Comparison of ENCODE assay signal across 1 cellular context in the genomic region with DNA sequence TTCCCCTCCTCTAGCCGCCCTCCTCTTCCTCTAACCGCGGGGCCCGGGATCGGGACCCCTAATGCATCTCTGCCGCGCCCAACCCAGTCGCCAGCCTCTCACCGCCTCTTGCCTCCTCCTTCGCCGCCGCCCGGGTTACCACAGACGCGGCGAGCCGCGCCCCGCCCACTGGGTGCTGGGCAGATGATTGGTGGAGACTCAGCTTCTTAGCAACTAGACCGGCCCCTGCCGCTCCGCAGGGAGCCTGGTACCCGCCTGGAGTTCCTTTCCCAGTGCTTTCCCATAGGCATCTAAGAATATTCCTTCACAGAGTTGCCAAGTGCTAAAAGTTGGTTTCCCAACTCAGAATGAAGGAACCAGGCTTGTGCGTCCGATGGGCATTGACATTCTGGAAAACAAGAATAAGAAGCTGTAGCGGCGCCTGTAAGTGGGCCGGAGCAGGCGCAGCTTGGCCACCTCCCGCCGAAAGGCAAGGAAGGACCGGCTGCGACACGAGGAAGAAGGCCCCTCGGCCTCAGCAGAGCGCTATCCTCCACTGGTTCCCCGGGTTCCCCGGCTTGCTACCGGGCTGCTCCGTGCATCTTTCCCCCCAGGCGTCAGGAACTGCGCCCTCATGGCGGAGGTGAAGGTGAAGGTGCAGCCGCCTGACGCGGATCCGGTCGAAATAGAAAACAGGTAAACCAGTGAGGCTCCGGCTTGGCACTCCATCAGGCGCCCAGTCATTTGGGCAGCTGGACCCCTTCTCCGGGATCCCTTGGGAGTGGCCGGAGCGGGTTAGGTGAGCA.
TF ChIP-seq lines count a peak whose summit lies in the region.

A gene (minus strand): TSS at position 137 of the 785 bp plus-strand sequence. CDS start 1,672 bp downstream, outside the sequence.
A gene with protein sequence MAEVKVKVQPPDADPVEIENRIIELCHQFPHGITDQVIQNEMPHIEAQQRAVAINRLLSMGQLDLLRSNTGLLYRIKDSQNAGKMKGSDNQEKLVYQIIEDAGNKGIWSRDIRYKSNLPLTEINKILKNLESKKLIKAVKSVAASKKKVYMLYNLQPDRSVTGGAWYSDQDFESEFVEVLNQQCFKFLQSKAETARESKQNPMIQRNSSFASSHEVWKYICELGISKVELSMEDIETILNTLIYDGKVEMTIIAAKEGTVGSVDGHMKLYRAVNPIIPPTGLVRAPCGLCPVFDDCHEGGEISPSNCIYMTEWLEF (plus strand): TSS at position 497 of the 785 bp plus-strand sequence. CDS start 117 bp downstream, at position 614.

TF ChIP-seq in K562, 482 proteins besides CTCF, POLR2A, EP300 and RAD21 (continued from another document and continues in another):
- TF ChIP-seq ZNF551 (CRISPR knock-in tag; IDR thresholded peaks at IDR 0.05) (no peak), PHF20 (IDR thresholded peaks at IDR 0.05; ENCODE audit: partially characterized antibody) (peak; percentile 99), DIDO1 (tag; IDR thresholded peaks at IDR 0.05; ENCODE audit: low read depth) (peak; percentile 99), RBFOX2 (IDR thresholded peaks at IDR 0.05; ENCODE audit: low read depth, low read length) (peak; percentile 84), SNIP1 (IDR thresholded peaks at IDR 0.05; ENCODE audit: low read depth) (no peak), C11orf30 (IDR thresholded peaks at IDR 0.05; ENCODE audit: low read depth) (peak; percentile 100), SP1 (CRISPR knock-in tag; IDR thresholded peaks at IDR 0.05) (peak; percentile 50; the same call in 1 of the 2 replicates), SREBF1 (IDR thresholded peaks at IDR 0.05; ENCODE audit: borderline replicate concordance, low read depth, low read length) (no peak), TEAD1 (CRISPR knock-in tag; IDR thresholded peaks at IDR 0.05) (no peak), CBFB (CRISPR knock-in tag; IDR thresholded peaks at IDR 0.05) (no peak), ARID2 (IDR thresholded peaks at IDR 0.05) (no peak), SMAD2 (IDR thresholded peaks at IDR 0.05; ENCODE audit: low read depth, low read length) (no peak), ZNF184 (CRISPR knock-in tag; IDR thresholded peaks at IDR 0.05) (no peak), ZSCAN32 (CRISPR knock-in tag; IDR thresholded peaks at IDR 0.05) (no peak), NCOA1 (IDR thresholded peaks at IDR 0.05; ENCODE audit: low read depth) (no peak), MCM2 (IDR thresholded peaks at IDR 0.05; ENCODE audit: low read depth) (no peak), ZEB2 (IDR thresholded peaks at IDR 0.05) (no peak), HNRNPH1 (optimal IDR thresholded peaks at IDR 0.05; ENCODE audit: low read depth, low read length) (no peak), LARP7 (IDR thresholded peaks at IDR 0.05) (no peak), HLTF (IDR thresholded peaks at IDR 0.05) (no peak), FOXK2 (conservative IDR thresholded peaks at IDR 0.05 in 1 of 2, IDR thresholded peaks at IDR 0.05 in 1 of 2; ENCODE audit: low read depth in 2 of 2) (no peak), BCOR (IDR thresholded peaks at IDR 0.05) (no peak), ZNF696 (CRISPR knock-in tag; conservative IDR thresholded peaks at IDR 0.05) (no peak), HNRNPUL1 (IDR thresholded peaks at IDR 0.05; ENCODE audit: low read length) (no peak), FIP1L1 (IDR thresholded peaks at IDR 0.05; ENCODE audit: low read depth, low read length, poor library complexity, severe bottlenecking) (no peak), STAG1 (CRISPR knock-in tag; IDR thresholded peaks at IDR 0.05; ENCODE audit: borderline replicate concordance) (no peak), MAFF (IDR thresholded peaks at IDR 0.05; ENCODE audit: low read length) (no peak), MTF1 (CRISPR knock-in tag; IDR thresholded peaks at IDR 0.05; ENCODE audit: borderline replicate concordance) (no peak), ZNF589 (CRISPR knock-in tag; IDR thresholded peaks at IDR 0.05; ENCODE audit: low read depth) (no peak), HDGF (IDR thresholded peaks at IDR 0.05) (no peak), SUPT5H (IDR thresholded peaks at IDR 0.05) (peak; percentile 67)
- TF ChIP-seq, protein P1, sequence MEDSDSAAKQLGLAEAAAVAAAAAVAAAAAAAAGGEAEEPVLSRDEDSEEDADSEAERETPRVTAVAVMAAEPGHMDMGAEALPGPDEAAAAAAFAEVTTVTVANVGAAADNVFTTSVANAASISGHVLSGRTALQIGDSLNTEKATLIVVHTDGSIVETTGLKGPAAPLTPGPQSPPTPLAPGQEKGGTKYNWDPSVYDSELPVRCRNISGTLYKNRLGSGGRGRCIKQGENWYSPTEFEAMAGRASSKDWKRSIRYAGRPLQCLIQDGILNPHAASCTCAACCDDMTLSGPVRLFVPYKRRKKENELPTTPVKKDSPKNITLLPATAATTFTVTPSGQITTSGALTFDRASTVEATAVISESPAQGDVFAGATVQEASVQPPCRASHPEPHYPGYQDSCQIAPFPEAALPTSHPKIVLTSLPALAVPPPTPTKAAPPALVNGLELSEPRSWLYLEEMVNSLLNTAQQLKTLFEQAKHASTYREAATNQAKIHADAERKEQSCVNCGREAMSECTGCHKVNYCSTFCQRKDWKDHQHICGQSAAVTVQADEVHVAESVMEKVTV (CRISPR knock-in tag; IDR thresholded peaks at IDR 0.05), result no peak
- TF ChIP-seq, protein P2, sequence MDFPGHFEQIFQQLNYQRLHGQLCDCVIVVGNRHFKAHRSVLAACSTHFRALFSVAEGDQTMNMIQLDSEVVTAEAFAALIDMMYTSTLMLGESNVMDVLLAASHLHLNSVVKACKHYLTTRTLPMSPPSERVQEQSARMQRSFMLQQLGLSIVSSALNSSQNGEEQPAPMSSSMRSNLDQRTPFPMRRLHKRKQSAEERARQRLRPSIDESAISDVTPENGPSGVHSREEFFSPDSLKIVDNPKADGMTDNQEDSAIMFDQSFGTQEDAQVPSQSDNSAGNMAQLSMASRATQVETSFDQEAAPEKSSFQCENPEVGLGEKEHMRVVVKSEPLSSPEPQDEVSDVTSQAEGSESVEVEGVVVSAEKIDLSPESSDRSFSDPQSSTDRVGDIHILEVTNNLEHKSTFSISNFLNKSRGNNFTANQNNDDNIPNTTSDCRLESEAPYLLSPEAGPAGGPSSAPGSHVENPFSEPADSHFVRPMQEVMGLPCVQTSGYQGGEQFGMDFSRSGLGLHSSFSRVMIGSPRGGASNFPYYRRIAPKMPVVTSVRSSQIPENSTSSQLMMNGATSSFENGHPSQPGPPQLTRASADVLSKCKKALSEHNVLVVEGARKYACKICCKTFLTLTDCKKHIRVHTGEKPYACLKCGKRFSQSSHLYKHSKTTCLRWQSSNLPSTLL (IDR thresholded peaks at IDR 0.05), result no peak
- TF ChIP-seq, protein P3, sequence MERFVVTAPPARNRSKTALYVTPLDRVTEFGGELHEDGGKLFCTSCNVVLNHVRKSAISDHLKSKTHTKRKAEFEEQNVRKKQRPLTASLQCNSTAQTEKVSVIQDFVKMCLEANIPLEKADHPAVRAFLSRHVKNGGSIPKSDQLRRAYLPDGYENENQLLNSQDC (CRISPR knock-in tag; IDR thresholded peaks at IDR 0.05), result no peak
- TF ChIP-seq, protein P4, sequence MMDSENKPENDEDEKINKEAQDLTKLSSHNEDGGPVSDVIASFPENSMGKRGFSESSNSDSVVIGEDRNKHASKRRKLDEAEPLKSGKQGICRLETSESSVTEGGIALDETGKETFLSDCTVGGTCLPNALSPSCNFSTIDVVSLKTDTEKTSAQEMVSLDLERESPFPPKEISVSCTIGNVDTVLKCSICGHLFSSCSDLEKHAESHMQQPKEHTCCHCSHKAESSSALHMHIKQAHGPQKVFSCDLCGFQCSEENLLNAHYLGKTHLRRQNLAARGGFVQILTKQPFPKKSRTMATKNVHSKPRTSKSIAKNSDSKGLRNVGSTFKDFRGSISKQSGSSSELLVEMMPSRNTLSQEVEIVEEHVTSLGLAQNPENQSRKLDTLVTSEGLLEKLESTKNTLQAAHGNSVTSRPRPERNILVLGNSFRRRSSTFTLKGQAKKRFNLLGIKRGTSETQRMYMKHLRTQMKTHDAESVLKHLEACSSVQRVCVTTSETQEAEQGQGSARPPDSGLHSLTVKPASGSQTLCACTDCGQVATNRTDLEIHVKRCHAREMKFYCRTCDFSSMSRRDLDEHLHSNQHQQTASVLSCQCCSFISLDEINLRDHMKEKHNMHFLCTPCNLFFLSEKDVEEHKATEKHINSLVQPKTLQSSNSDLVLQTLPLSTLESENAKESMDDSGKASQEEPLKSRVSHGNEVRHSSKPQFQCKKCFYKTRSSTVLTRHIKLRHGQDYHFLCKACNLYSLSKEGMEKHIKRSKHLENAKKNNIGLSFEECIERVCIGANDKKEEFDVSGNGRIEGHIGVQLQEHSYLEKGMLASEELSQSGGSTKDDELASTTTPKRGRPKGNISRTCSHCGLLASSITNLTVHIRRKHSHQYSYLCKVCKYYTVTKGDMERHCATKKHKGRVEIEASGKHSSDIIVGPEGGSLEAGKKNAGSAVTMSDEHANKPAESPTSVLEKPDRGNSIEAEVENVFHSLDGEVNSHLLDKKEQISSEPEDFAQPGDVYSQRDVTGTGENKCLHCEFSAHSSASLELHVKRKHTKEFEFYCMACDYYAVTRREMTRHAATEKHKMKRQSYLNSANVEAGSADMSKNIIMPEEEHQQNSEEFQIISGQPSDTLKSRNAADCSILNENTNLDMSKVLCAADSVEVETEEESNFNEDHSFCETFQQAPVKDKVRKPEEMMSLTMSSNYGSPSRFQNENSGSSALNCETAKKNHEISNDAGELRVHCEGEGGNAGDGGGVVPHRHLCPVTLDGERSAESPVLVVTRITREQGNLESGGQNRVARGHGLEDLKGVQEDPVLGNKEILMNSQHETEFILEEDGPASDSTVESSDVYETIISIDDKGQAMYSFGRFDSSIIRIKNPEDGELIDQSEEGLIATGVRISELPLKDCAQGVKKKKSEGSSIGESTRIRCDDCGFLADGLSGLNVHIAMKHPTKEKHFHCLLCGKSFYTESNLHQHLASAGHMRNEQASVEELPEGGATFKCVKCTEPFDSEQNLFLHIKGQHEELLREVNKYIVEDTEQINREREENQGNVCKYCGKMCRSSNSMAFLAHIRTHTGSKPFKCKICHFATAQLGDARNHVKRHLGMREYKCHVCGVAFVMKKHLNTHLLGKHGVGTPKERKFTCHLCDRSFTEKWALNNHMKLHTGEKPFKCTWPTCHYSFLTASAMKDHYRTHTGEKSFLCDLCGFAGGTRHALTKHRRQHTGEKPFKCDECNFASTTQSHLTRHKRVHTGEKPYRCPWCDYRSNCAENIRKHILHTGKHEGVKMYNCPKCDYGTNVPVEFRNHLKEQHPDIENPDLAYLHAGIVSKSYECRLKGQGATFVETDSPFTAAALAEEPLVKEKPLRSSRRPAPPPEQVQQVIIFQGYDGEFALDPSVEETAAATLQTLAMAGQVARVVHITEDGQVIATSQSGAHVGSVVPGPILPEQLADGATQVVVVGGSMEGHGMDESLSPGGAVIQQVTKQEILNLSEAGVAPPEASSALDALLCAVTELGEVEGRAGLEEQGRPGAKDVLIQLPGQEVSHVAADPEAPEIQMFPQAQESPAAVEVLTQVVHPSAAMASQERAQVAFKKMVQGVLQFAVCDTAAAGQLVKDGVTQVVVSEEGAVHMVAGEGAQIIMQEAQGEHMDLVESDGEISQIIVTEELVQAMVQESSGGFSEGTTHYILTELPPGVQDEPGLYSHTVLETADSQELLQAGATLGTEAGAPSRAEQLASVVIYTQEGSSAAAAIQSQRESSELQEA (IDR thresholded peaks at IDR 0.05; ENCODE audit: low read depth), result no peak
- TF ChIP-seq, protein P5, sequence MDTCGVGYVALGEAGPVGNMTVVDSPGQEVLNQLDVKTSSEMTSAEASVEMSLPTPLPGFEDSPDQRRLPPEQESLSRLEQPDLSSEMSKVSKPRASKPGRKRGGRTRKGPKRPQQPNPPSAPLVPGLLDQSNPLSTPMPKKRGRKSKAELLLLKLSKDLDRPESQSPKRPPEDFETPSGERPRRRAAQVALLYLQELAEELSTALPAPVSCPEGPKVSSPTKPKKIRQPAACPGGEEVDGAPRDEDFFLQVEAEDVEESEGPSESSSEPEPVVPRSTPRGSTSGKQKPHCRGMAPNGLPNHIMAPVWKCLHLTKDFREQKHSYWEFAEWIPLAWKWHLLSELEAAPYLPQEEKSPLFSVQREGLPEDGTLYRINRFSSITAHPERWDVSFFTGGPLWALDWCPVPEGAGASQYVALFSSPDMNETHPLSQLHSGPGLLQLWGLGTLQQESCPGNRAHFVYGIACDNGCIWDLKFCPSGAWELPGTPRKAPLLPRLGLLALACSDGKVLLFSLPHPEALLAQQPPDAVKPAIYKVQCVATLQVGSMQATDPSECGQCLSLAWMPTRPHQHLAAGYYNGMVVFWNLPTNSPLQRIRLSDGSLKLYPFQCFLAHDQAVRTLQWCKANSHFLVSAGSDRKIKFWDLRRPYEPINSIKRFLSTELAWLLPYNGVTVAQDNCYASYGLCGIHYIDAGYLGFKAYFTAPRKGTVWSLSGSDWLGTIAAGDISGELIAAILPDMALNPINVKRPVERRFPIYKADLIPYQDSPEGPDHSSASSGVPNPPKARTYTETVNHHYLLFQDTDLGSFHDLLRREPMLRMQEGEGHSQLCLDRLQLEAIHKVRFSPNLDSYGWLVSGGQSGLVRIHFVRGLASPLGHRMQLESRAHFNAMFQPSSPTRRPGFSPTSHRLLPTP (IDR thresholded peaks at IDR 0.05; ENCODE audit: borderline replicate concordance, extremely low read depth, insufficient read length), result no peak
- TF ChIP-seq, protein P6, sequence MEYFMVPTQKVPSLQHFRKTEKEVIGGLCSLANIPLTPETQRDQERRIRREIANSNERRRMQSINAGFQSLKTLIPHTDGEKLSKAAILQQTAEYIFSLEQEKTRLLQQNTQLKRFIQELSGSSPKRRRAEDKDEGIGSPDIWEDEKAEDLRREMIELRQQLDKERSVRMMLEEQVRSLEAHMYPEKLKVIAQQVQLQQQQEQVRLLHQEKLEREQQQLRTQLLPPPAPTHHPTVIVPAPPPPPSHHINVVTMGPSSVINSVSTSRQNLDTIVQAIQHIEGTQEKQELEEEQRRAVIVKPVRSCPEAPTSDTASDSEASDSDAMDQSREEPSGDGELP (CRISPR knock-in tag; IDR thresholded peaks at IDR 0.05; ENCODE audit: borderline replicate concordance), result peak; percentile 60; the same call in 1 of the 2 replicates
- TF ChIP-seq, protein P7, sequence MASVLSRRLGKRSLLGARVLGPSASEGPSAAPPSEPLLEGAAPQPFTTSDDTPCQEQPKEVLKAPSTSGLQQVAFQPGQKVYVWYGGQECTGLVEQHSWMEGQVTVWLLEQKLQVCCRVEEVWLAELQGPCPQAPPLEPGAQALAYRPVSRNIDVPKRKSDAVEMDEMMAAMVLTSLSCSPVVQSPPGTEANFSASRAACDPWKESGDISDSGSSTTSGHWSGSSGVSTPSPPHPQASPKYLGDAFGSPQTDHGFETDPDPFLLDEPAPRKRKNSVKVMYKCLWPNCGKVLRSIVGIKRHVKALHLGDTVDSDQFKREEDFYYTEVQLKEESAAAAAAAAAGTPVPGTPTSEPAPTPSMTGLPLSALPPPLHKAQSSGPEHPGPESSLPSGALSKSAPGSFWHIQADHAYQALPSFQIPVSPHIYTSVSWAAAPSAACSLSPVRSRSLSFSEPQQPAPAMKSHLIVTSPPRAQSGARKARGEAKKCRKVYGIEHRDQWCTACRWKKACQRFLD (CRISPR knock-in tag; IDR thresholded peaks at IDR 0.05), result no peak
- TF ChIP-seq, protein P8, sequence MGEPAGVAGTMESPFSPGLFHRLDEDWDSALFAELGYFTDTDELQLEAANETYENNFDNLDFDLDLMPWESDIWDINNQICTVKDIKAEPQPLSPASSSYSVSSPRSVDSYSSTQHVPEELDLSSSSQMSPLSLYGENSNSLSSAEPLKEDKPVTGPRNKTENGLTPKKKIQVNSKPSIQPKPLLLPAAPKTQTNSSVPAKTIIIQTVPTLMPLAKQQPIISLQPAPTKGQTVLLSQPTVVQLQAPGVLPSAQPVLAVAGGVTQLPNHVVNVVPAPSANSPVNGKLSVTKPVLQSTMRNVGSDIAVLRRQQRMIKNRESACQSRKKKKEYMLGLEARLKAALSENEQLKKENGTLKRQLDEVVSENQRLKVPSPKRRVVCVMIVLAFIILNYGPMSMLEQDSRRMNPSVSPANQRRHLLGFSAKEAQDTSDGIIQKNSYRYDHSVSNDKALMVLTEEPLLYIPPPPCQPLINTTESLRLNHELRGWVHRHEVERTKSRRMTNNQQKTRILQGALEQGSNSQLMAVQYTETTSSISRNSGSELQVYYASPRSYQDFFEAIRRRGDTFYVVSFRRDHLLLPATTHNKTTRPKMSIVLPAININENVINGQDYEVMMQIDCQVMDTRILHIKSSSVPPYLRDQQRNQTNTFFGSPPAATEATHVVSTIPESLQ (CRISPR knock-in tag; IDR thresholded peaks at IDR 0.05), result no peak
